Comparison of ENCODE assay signal across 1 cellular context in the genomic region with DNA sequence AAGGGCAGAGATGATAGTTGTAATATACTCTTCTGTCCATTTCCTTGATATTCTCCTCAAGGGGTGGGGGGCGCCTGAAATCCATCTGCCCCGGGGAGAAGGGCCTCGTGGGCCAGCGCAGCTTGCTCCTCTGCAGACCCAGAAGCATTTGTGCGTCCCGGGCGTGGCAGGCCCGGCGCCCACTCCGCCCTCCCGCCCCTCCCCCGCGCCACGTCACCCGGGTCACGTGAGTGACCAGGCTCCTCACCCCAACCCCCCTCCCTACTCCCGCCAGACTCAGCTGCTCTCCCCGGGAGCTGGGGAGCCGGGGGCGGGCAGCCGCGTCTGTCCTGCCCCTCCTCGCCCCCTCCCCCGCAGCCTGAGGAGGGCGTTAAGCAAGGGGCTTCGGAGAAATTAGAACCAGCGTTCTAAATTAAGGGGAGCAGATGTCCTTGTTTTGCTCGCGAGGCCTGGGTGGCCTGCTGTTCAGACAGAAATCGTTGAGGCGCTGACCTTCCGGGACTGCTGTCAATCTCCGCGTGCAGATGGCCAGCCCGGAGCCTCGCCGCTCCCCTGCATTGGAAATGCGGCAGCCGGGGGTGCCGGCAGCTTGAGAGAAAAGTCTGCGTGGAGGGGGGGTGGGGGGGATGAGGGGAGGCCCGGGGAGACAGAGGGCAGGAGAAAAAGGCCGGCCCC.
TF ChIP-seq lines count a peak whose summit lies in the region.

No MANE protein-coding gene starts in this region.

TF ChIP-seq in HCT116, 20 proteins besides CTCF, POLR2A, EP300 and RAD21 (continued from another document):
- TF ChIP-seq, protein P1, sequence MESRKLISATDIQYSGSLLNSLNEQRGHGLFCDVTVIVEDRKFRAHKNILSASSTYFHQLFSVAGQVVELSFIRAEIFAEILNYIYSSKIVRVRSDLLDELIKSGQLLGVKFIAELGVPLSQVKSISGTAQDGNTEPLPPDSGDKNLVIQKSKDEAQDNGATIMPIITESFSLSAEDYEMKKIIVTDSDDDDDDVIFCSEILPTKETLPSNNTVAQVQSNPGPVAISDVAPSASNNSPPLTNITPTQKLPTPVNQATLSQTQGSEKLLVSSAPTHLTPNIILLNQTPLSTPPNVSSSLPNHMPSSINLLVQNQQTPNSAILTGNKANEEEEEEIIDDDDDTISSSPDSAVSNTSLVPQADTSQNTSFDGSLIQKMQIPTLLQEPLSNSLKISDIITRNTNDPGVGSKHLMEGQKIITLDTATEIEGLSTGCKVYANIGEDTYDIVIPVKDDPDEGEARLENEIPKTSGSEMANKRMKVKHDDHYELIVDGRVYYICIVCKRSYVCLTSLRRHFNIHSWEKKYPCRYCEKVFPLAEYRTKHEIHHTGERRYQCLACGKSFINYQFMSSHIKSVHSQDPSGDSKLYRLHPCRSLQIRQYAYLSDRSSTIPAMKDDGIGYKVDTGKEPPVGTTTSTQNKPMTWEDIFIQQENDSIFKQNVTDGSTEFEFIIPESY (IDR thresholded peaks at IDR 0.05; ENCODE audit: extremely low read depth, insufficient replicate concordance, low read length): no peak
- TF ChIP-seq EZH2 (IDR thresholded peaks at IDR 0.05) (no peak), ELF1 (IDR thresholded peaks at IDR 0.05; ENCODE audit: borderline replicate concordance, low read depth) (no peak), YY1 (IDR thresholded peaks at IDR 0.05; ENCODE audit: extremely low read depth, insufficient replicate concordance, low read depth, low read length) (no peak), CEBPB (IDR thresholded peaks at IDR 0.05; ENCODE audit: low read depth) (no peak)
- TF ChIP-seq, protein P2, sequence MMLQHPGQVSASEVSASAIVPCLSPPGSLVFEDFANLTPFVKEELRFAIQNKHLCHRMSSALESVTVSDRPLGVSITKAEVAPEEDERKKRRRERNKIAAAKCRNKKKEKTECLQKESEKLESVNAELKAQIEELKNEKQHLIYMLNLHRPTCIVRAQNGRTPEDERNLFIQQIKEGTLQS (IDR thresholded peaks at IDR 0.05): no peak
- TF ChIP-seq, protein P3, sequence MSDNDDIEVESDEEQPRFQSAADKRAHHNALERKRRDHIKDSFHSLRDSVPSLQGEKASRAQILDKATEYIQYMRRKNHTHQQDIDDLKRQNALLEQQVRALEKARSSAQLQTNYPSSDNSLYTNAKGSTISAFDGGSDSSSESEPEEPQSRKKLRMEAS (IDR thresholded peaks at IDR 0.05): no peak
